In the genomic region with DNA sequence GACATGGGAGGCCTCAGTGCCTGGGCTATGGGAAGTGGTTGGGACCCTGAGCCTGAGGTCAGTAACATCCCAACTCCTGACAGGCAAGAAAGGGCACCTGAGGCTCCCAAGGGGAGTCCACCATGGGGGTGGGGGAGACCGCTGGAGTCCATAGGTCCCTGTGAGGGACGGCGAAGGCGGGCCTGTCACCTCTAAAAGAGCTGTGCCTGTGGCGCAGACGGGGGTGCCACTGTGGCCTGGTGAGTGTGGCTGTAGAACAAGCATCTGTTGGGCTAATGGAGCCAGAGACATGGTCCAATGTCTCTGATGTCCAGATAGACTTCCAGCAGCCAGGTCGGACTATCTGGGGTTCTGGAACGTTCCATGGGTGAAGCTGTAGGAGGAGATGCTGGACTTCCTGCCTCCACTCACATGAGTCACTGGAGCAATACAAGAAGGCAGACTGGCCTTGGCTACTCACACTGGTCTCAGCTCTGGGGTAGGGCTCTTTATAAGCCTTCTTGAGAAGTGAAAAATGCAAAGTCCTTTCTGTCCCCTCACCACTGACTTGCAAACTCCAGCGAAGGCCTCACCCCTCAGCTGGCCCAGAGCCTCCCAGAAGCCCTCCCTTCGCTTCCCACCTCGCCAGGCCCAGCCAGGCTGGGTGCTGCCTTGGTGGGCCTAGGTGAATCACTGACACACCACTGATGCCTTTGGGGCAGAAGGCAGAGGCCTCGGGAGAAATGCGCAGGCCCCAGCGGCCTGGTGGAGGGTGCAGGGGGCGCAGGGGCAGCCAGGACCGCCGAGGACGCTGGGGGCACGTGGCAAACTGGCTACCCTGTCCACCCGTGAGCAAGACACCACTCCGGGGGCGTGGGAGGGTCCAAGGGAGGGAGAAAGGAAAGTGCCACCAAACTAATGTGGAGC, we compare ENCODE assay signal across 8 cellular contexts. TPM values are rescaled to one million over a fixed set of nuclear protein-coding genes. Genes with fewer than 3 reads are reported as not detected.
DNase-seq lines count a peak whose midpoint lies in the region; ATAC-seq, FAIRE-seq and TF ChIP-seq lines count a peak whose summit lies in the region.

No MANE protein-coding gene starts in this region.

- H2AFZ ChIP-seq in HepG2 (ENCODE audit: low read length), result peak overlapping the region; percentile 47

- H3K4me1 ChIP-seq in body of pancreas (peaks cover 16% of the 10 kb centered on the region), HepG2 (ENCODE audit: insufficient read depth, low read length) (peaks cover 67% of the 10 kb centered on the region), testis (peaks cover 18% of the 10 kb centered on the region)

- no peak for TF ChIP-seq RAD21 in HepG2 (CRISPR knock-in tag; IDR thresholded peaks at IDR 0.05)

- WGBS in body of pancreas, 2 donors, result 85 to 87% methylated on average over 9 to 15 of the region's 22 CpGs
- WGBS in HepG2 (ENCODE audit: low lambda C conversion rate), result 34% methylated on average over 14 of the region's 22 CpGs
- 71 to 73% methylated on average over 7 to 22 of the region's 22 CpGs for WGBS in testis, 2 donors

- no peak for TF ChIP-seq EP300 in HepG2 (IDR thresholded peaks at IDR 0.05; ENCODE audit: low read depth in 2 of 2, low read length in 2 of 2)
- no peak for TF ChIP-seq EP300 in HepG2 (CRISPR knock-in tag; IDR thresholded peaks at IDR 0.05; ENCODE audit: borderline replicate concordance)

- in situ Hi-C loops in HepG2 (cut with HindIII; ENCODE audit: extremely low pct_ligation_motif_present, low pct_unique_long_range_greater_than_20kb), result no loop called here

- no peak for FAIRE-seq in HepG2 (lab: Jason Lieb, UNC)

- ATAC-seq in body of pancreas, result no peak
- ATAC-seq in HepG2, result peak; percentile 41
- no peak for ATAC-seq in HG02610 (IDR thresholded peaks at IDR 0.05; ENCODE audit: unreplicated experiment)

- H3K79me2 ChIP-seq in HepG2 (ENCODE audit: insufficient read depth, low read length), result peaks cover 30% of the 10 kb centered on the region

- no peaks in the 10 kb centered on the region for H3K9me3 ChIP-seq in body of pancreas
- no peaks in the 10 kb centered on the region for H3K9me3 ChIP-seq in HepG2 (ENCODE audit: low read length)
- no peaks in the 10 kb centered on the region for H3K9me3 ChIP-seq in testis

- no peaks in the 10 kb centered on the region for H3K27me3 ChIP-seq in body of pancreas
- H3K27me3 ChIP-seq in HepG2 (ENCODE audit: control insufficient read depth in 1 of 2, insufficient read depth in 2 of 2, low read length in 2 of 2), result peaks cover 0 to 6% of the 10 kb centered on the region in 2 experiments; a peak in 2 of 5 replicates
- no peaks in the 10 kb centered on the region for H3K27me3 ChIP-seq in testis

- TF ChIP-seq CTCF in NB4 (IDR thresholded peaks at IDR 0.05; ENCODE audit: low read depth, low read length), result no peak
- no peak for TF ChIP-seq CTCF in body of pancreas (IDR thresholded peaks at IDR 0.05)
- no peak for TF ChIP-seq CTCF in HepG2 (CRISPR knock-in tag; IDR thresholded peaks at IDR 0.05)
- no peak for TF ChIP-seq CTCF in testis (IDR thresholded peaks at IDR 0.05)

- intact Hi-C loops in body of pancreas (cut with DNase I) (no loop called here), HepG2 (cut with micrococcal nuclease; ENCODE audit: unreplicated experiment) (loop anchor here (5.0 to 10.0 kb wide), 2 partner anchors 99 to 141 kb away; no protein-coding TSS in a partner anchor), testis (cut with DNase I; ENCODE audit: low total_unique reads) (loop anchor here (10.0 kb wide), 1 partner anchor 149 kb away; the partner anchor contains the start of gene AMN)

- peak overlapping the region; percentile 59 for H3K9ac ChIP-seq in HepG2 (ENCODE audit: insufficient read depth, low read depth, low read length)

- peak overlapping the region in 3 of 4 donors; percentile 51 to 83 (median 81) for H3K27ac ChIP-seq in body of pancreas
- peak overlapping the region; percentile 58 for H3K27ac ChIP-seq in HepG2 (ENCODE audit: extremely low read length, insufficient read depth, low read length)
- peak overlapping the region; percentile 50 to 84 for H3K27ac ChIP-seq in testis

- no peak overlapping the region for H3K4me3 ChIP-seq in NB4 (ENCODE audit: low read depth, low read length)
- H3K4me3 ChIP-seq in body of pancreas, result no peak overlapping the region
- H3K4me3 ChIP-seq in HepG2 (replicated peaks in 1 of 3; ENCODE audit: insufficient read depth in 1 of 3, low read depth in 2 of 3, low read length in 3 of 3), result peak overlapping the region in 2 of 3 experiments; percentile 49 to 57; a peak in 5 of 6 replicates
- peak overlapping the region; percentile 42 to 56 for H3K4me3 ChIP-seq in testis

- POLR2A ChIA-PET in HepG2 (lab: Yijun Ruan, JAX), result interaction anchor here (1.3 kb wide), 1 partner anchor 97 kb away, joined by 5 read pairs; no protein-coding TSS in a partner anchor

- H3K36me3 ChIP-seq in body of pancreas (replicated peaks in 1 of 2; ENCODE audit: insufficient read depth in 1 of 2, low read depth in 2 of 2) (no peaks in the 10 kb centered on the region), HepG2 (replicated peaks in 1 of 2; ENCODE audit: control insufficient read depth in 1 of 2, insufficient read depth in 2 of 2, low read length in 2 of 2) (no peaks in the 10 kb centered on the region), testis (ENCODE audit: low read depth, missing control alignments) (no peaks in the 10 kb centered on the region)

- CTCF ChIA-PET in HepG2 (lab: Yijun Ruan, JAX; ENCODE audit: low intra/inter-chr PET ratio, low total read pairs), result no interaction called here

- no TSS peak for BruUV-seq in HepG2 (replicated peaks; lab: Mats Ljungman, UMichigan)

- peak overlapping the region; percentile 62 for H3K4me2 ChIP-seq in HepG2 (ENCODE audit: low read depth, low read length)

- DNase-seq in EH (ENCODE audit: low read depth) (peak; percentile 85), NB4 (ENCODE audit: low read depth) (peak; percentile 57), body of pancreas (peak in 3 of 4 donors; percentile 11 to 43 (median 39)), HepG2 (ENCODE audit: low spot score) (peak; percentile 43), testis (peak; percentile 34), DMS153 (lab: John Stamatoyannopoulos, UW) (no peak), COR-L47 (lab: John Stamatoyannopoulos, UW) (no peak)

- TF ChIP-seq POLR2A in NB4 (IDR thresholded peaks at IDR 0.05; ENCODE audit: extremely low read depth, insufficient read length) (no peak), body of pancreas (IDR thresholded peaks at IDR 0.05) (no peak), HepG2 (IDR thresholded peaks at IDR 0.05; ENCODE audit: insufficient read depth in 1 of 2, low read depth in 2 of 2, low read length in 2 of 2) (no peak), testis (IDR thresholded peaks at IDR 0.05) (no peak)

- H4K20me1 ChIP-seq in HepG2 (ENCODE audit: insufficient read depth, low read length), result no peaks in the 10 kb centered on the region

TF ChIP-seq in HepG2, 621 proteins besides CTCF, POLR2A, EP300 and RAD21 (continues in another document):
- no peak for TF ChIP-seq TGIF2 (CRISPR knock-in tag; IDR thresholded peaks at IDR 0.05)

RNA-seq across cellular contexts. Expression of gene TRAF3, which starts 1.1 kb away (rescaled TPM):
- total RNA-seq in body of pancreas, result 10 to 100 TPM; 10.4 to 22.7 TPM
- 12.2 and 13.0 TPM in 2 replicates for total RNA-seq in HepG2 (2016; rRNA removed; fragmentation: Illumina TruSeq; extraction: Trizol)
- total RNA-seq in HepG2 (2016; cell fraction: cytosol; rRNA removed; fragmentation: Illumina TruSeq; extraction: Trizol; ENCODE audit: low read depth), result 45.5 and 46.6 TPM in 2 replicates
- total RNA-seq in HepG2 (2016; cell fraction: insoluble cytoplasmic fraction; rRNA removed; fragmentation: Illumina TruSeq; extraction: Trizol), result 10.7 and 11.9 TPM in 2 replicates
- 36.3 and 37.0 TPM in 2 replicates for total RNA-seq in HepG2 (2016; cell fraction: membrane; rRNA removed; fragmentation: Illumina TruSeq; extraction: Trizol)
- 8.7 and 9.5 TPM in 2 replicates for total RNA-seq in HepG2 (2016; cell fraction: nucleus; rRNA removed; fragmentation: Illumina TruSeq; extraction: Trizol)
- 6.9 and 7.2 TPM in 2 replicates for polyA plus RNA-seq in HepG2 (2011; rRNA removed)
- 6.0 and 6.8 TPM in 2 replicates for polyA plus RNA-seq in HepG2 (2011; cell fraction: cytosol; rRNA removed)
- 8.0 and 8.4 TPM in 2 replicates for polyA plus RNA-seq in HepG2 (2011; cell fraction: nucleus; rRNA removed)
- polyA plus RNA-seq in HepG2 (2012), result 5.3 and 5.6 TPM in 2 replicates
- 11.1 and 11.2 TPM in 2 replicates for polyA plus RNA-seq in HepG2 (2016; cell fraction: cytosol; fragmentation: Illumina TruSeq; extraction: Trizol; ENCODE audit: low read depth)
- 7.7 and 10.1 TPM in 2 replicates for polyA plus RNA-seq in HepG2 (2016; cell fraction: insoluble cytoplasmic fraction; fragmentation: Illumina TruSeq; extraction: Trizol; ENCODE audit: low read depth)
- polyA plus RNA-seq in HepG2 (2016; cell fraction: membrane; fragmentation: Illumina TruSeq; extraction: Trizol; ENCODE audit: low read depth), result 15.8 and 17.5 TPM in 2 replicates
- 11.6 and 12.0 TPM in 2 replicates for polyA plus RNA-seq in HepG2 (2016; cell fraction: nucleus; fragmentation: Illumina TruSeq; extraction: Trizol; ENCODE audit: insufficient read depth, low read depth)
- 21.0 and 40.5 TPM in 2 replicates for polyA minus RNA-seq in HepG2 (2011; rRNA and poly(A)+ RNA removed; ENCODE audit: low replicate concordance)
- polyA minus RNA-seq in HepG2 (2011; cell fraction: cytosol; rRNA and poly(A)+ RNA removed), result 7.8 and 9.1 TPM in 2 replicates
- 6.8 and 11.8 TPM in 2 replicates for polyA minus RNA-seq in HepG2 (2011; cell fraction: nucleus; rRNA and poly(A)+ RNA removed)
- 10 to 100 TPM; 38.2 to 38.8 TPM for total RNA-seq in testis
- 24.3 TPM for polyA plus RNA-seq in testis (ENCODE audit: insufficient read depth, low read depth, low replicate concordance)

Comparison
In these comparisons a context has a peak if more than half of its experiments do, and no peak if none do; other contexts are left out.
1. DNase-seq: peak in EH (single experiment), NB4 (single experiment), body of pancreas (3 of 4), HepG2 (single experiment) and testis (single experiment); none in DMS153 (single experiment) and COR-L47 (single experiment).
2. H3K4me3 ChIP-seq: peak in HepG2 (2 of 3) and testis (2 of 2); none in NB4 (single experiment) and body of pancreas (0 of 2).
3. Peak in every context shown above with its lines, with median percentiles within 50 percentile points of each other: H3K27ac ChIP-seq.